In the genomic region with DNA sequence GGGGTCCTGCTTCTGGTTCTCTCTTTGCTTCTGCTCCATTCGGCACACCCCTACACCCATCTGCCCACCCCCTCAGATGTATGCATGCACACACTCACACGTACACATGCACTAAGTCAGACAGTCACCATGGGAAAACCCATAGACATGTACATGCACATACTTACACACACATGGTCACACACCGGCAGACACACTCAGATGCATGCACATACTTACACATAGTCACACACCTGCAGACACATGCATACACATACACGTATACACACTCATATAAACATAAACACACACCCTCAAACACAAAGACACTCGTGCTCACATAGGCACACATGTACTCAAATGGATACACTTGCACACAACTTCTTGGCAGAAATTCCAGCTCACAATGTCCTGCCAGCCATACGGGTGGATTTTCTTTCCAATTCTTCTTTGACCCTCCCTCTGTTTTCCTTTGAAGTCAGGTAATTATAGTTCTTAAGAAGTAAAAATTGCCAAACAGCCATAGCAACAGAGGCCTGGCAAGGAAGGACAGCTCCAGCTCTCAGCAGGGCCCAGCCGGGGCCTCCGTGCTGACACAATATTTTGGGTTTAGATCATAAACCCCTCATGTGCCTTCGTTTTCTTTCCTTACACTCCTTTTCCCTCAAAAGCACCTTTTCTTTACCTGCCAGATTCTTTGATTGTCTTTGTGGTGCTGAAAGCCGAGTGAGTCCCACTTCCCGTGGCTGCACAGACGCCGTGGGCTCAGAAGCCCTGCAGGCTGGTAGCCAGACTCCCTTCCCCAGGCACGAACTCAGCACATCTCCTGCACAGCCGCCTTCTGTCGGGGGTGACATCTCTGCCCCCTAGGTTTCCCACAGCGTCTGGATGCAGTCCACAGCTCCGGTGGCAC, we compare ENCODE assay signal across 16 cellular contexts.
DNase-seq lines count a peak whose midpoint lies in the region; ATAC-seq and TF ChIP-seq lines count a peak whose summit lies in the region.
"Had no signal": no experiment of that assay in that cellular context is flagged by ENCODE, and none has a peak within 500 bp of the region (broad histone marks: within the 10 kb centered on the region; RNA-seq: fewer than 3 reads in every experiment).

No MANE protein-coding gene starts in this region.

- H3K4me2 ChIP-seq in DND-41 (ENCODE audit: insufficient read depth, low read length): no peak overlapping the region
- no peak overlapping the region for H3K4me2 ChIP-seq in mesenchymal stem cell (ENCODE audit: low read length, poor library complexity, severe bottlenecking)

- H3K4me1 ChIP-seq in DND-41 (ENCODE audit: insufficient read depth, low read length) (peaks cover 15% of the 10 kb centered on the region), mesenchymal stem cell (ENCODE audit: control insufficient read depth, insufficient read depth, low read depth, low read length) (peaks cover 14% of the 10 kb centered on the region)
- H3K4me1 ChIP-seq: gastrocnemius medialis had no signal

- TF ChIP-seq CTCF in DND-41 (IDR thresholded peaks at IDR 0.05; ENCODE audit: borderline replicate concordance, extremely low read depth, low read length, poor library complexity, severe bottlenecking): no peak

- H3K23ac ChIP-seq in mesenchymal stem cell (ENCODE audit: low read length in 2 of 2): no peak overlapping the region

- DNase-seq in activated CD4-positive, alpha-beta T cell treated with anti-CD3 and anti-CD28 coated beads, Interleukin-2, amount 10 ng/mL, durations not matched to agents 24 days and 14 days: no peak
- DNase-seq in activated CD4-positive, alpha-beta T cell treated with anti-CD3 and anti-CD28 coated beads for 48 hours: no peak
- DNase-seq in DND-41 (no peak), T-helper 17 cell (no peak), mesenchymal stem cell (no peak), H4 (ENCODE audit: low spot score) (no peak)
- DNase-seq in activated CD4-positive, CD25-positive, alpha-beta regulatory T cell (lab: John Stamatoyannopoulos, UW): no peak
- DNase-seq: activated CD4-positive, alpha-beta memory T cell treated with anti-CD3 and anti-CD28 coated beads, Interleukin-2, amount 10 ng/mL, durations not matched to agents 7 days and 5 days; activated effector memory CD4-positive, alpha-beta T cell treated with anti-CD3 and anti-CD28 coated beads, Interleukin-2, amount 50 U/mL, for 16 hours; gastrocnemius medialis; mesendoderm; NCI-H146 had no signal

- H3K27ac Mint-ChIP-seq in activated CD4-positive, alpha-beta T cell treated with anti-CD3 and anti-CD28 coated beads, Interleukin-2, amount 10 ng/mL, durations not matched to agents 24 days and 14 days: peak overlapping the region; percentile 81
- H3K27ac Mint-ChIP-seq in T-helper 17 cell: peak overlapping the region; percentile 100

- H2BK120ac ChIP-seq in mesenchymal stem cell (ENCODE audit: low read depth, low read length): no peak overlapping the region

- H3K18ac ChIP-seq in mesenchymal stem cell (ENCODE audit: low read depth in 1 of 2, low read length in 2 of 2): peak overlapping the region in 1 of 2 experiments; percentile 25

- no peaks in the 10 kb centered on the region for H3K79me2 ChIP-seq in DND-41 (ENCODE audit: insufficient read depth, low read length)

- H3K9me3 ChIP-seq in DND-41 (ENCODE audit: insufficient read depth, low read length, severe bottlenecking) (no peaks in the 10 kb centered on the region), T-helper 17 cell (ENCODE audit: control insufficient read depth, low read length, poor library complexity, severe bottlenecking) (no peaks in the 10 kb centered on the region), mesenchymal stem cell (ENCODE audit: control insufficient read depth, low read length) (no peaks in the 10 kb centered on the region)
- H3K9me3 ChIP-seq: gastrocnemius medialis had no signal

- no peak overlapping the region for H4K91ac ChIP-seq in mesenchymal stem cell (ENCODE audit: low read length)

- no peaks in the 10 kb centered on the region for H4K20me1 ChIP-seq in DND-41 (ENCODE audit: insufficient read depth, low read length)
- H4K20me1 ChIP-seq: BLaER1 had no signal

- H3K9ac ChIP-seq in DND-41 (ENCODE audit: low read depth, low read length) (no peak overlapping the region), mesenchymal stem cell (ENCODE audit: low read length) (no peak overlapping the region)
- H3K9ac ChIP-seq: BLaER1 had no signal

- no peaks in the 10 kb centered on the region for H3K27me3 Mint-ChIP-seq in activated CD4-positive, alpha-beta T cell treated with anti-CD3 and anti-CD28 coated beads, Interleukin-2, amount 10 ng/mL, durations not matched to agents 24 days and 14 days
- H3K27me3 Mint-ChIP-seq in T-helper 17 cell: no peaks in the 10 kb centered on the region
- H3K27me3 Mint-ChIP-seq: activated CD4-positive, alpha-beta memory T cell treated with anti-CD3 and anti-CD28 coated beads, Interleukin-2, amount 10 ng/mL, durations not matched to agents 7 days and 5 days had no signal

- no peaks in the 10 kb centered on the region for H3K79me1 ChIP-seq in mesenchymal stem cell (replicated peaks; ENCODE audit: low read length, poor library complexity, severe bottlenecking)

- H3K36me3 ChIP-seq in DND-41 (ENCODE audit: insufficient read depth, low read length) (no peaks in the 10 kb centered on the region), mesenchymal stem cell (ENCODE audit: control insufficient read depth in 1 of 2, insufficient read depth in 2 of 2, low read depth in 1 of 2, low read length in 2 of 2) (no peaks in the 10 kb centered on the region)
- H3K36me3 ChIP-seq: BLaER1, gastrocnemius medialis had no signal

- intact Hi-C loops in activated CD4-positive, alpha-beta T cell treated with anti-CD3 and anti-CD28 coated beads, Interleukin-2, amount 10 ng/mL, durations not matched to agents 24 days and 14 days (cut with micrococcal nuclease): no loop called here

- H3K4me1 Mint-ChIP-seq in activated CD4-positive, alpha-beta T cell treated with anti-CD3 and anti-CD28 coated beads, Interleukin-2, amount 10 ng/mL, durations not matched to agents 24 days and 14 days: peaks cover 67% of the 10 kb centered on the region
- H3K4me1 Mint-ChIP-seq in T-helper 17 cell: peaks cover 40% of the 10 kb centered on the region

- no peak overlapping the region for H3K4ac ChIP-seq in mesenchymal stem cell (ENCODE audit: low read depth in 1 of 2, low read length in 2 of 2)

- H3K27ac ChIP-seq in DND-41 (ENCODE audit: low read length) (0 out of 2 replicates have a peak overlapping the region, but pooled peaks have one; percentile 13), mesenchymal stem cell (ENCODE audit: low read length, poor library complexity, severe bottlenecking) (no peak overlapping the region)
- H3K27ac ChIP-seq: BLaER1, epithelial cell of prostate, gastrocnemius medialis had no signal

- H2AK5ac ChIP-seq in mesenchymal stem cell (ENCODE audit: low read length, severe bottlenecking): peak overlapping the region; percentile 11

- H3K9me3 Mint-ChIP-seq in activated CD4-positive, alpha-beta T cell treated with anti-CD3 and anti-CD28 coated beads, Interleukin-2, amount 10 ng/mL, durations not matched to agents 24 days and 14 days: no peaks in the 10 kb centered on the region

- H4K8ac ChIP-seq in mesenchymal stem cell (ENCODE audit: low read length): no peak overlapping the region

- no peak overlapping the region for H2BK15ac ChIP-seq in mesenchymal stem cell (ENCODE audit: low read depth, poor library complexity, severe bottlenecking)

- H3K27me3 ChIP-seq in DND-41 (ENCODE audit: insufficient read depth, low read length, poor library complexity): no peaks in the 10 kb centered on the region
- no peaks in the 10 kb centered on the region for H3K27me3 ChIP-seq in mesenchymal stem cell (ENCODE audit: control insufficient read depth in 1 of 2, insufficient read depth in 1 of 2, low read length in 2 of 2)
- H3K27me3 ChIP-seq: BLaER1, gastrocnemius medialis had no signal

- H2AFZ ChIP-seq in DND-41 (ENCODE audit: low read depth, low read length) (no peak overlapping the region), mesenchymal stem cell (ENCODE audit: low read depth, low read length) (no peak overlapping the region)

- ATAC-seq in DND-41 (ENCODE audit: insufficient read depth, low read depth) (peak; percentile 36; the same call in 1 of the 3 replicates), T-helper 17 cell (peak; percentile 9), HG02642 (IDR thresholded peaks at IDR 0.05; ENCODE audit: poor library complexity, unreplicated experiment) (no peak)
- ATAC-seq: gastrocnemius medialis, SK-N-SH treated with all-trans-retinoic acid at 6 μM for 48 hours had no signal

- WGBS in mesenchymal stem cell: 81% methylated on average over 17 of the region's 18 CpGs

- no peak overlapping the region for H2BK12ac ChIP-seq in mesenchymal stem cell (ENCODE audit: low read length in 2 of 2)

- no peak overlapping the region for H2BK5ac ChIP-seq in mesenchymal stem cell (ENCODE audit: low read depth, low read length, poor library complexity, severe bottlenecking)

- H3K4me3 ChIP-seq in DND-41 (ENCODE audit: low read depth in 1 of 2, low read length in 2 of 2): no peak overlapping the region
- no peak overlapping the region for H3K4me3 ChIP-seq in mesenchymal stem cell (ENCODE audit: insufficient read depth in 1 of 2, low read depth in 1 of 2, low read length in 2 of 2)
- H3K4me3 ChIP-seq: BLaER1, gastrocnemius medialis had no signal

- H3K14ac ChIP-seq in mesenchymal stem cell (ENCODE audit: low read length in 2 of 2): peak overlapping the region in 1 of 2 experiments; percentile 5

- no peaks in the 10 kb centered on the region for H3K36me3 Mint-ChIP-seq in activated CD4-positive, alpha-beta T cell treated with anti-CD3 and anti-CD28 coated beads, Interleukin-2, amount 10 ng/mL, durations not matched to agents 24 days and 14 days (ENCODE audit: low read depth)
- peaks cover 3% of the 10 kb centered on the region for H3K36me3 Mint-ChIP-seq in T-helper 17 cell (ENCODE audit: low read depth)

- peak overlapping the region; percentile 9 for H3K4me3 Mint-ChIP-seq in activated CD4-positive, alpha-beta T cell treated with anti-CD3 and anti-CD28 coated beads, Interleukin-2, amount 10 ng/mL, durations not matched to agents 24 days and 14 days
- H3K4me3 Mint-ChIP-seq in T-helper 17 cell: peak overlapping the region; percentile 52
- H3K4me3 Mint-ChIP-seq: activated CD4-positive, alpha-beta memory T cell treated with anti-CD3 and anti-CD28 coated beads, Interleukin-2, amount 10 ng/mL, durations not matched to agents 7 days and 5 days had no signal
